28 cellular contexts compared by ENCODE assay signal in the genomic region with DNA sequence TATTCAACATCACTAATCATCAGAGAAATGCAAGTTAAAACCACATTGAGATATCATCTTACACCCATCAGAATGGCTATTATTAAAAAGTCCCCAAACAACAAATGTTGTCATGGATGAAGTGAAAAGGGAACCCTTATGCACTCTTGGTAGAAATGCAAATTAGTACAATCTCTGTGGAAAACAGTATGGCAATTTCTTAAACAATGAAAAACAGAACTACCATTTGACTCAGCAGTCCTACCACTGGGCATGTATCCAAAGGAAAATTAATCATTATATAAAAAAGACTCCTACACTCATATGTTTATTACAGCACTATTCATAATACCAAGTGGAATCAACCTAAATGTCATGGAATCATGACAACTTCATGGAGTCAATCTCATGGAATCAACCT.
DNase-seq lines count a peak whose midpoint lies in the region; ATAC-seq and TF ChIP-seq lines count a peak whose summit lies in the region.
"Had no signal": no experiment of that assay in that cellular context is flagged by ENCODE, and none has a peak within 500 bp of the region (broad histone marks: within the 10 kb centered on the region; RNA-seq: fewer than 3 reads in every experiment).

No MANE protein-coding gene starts in this region.

- no peak overlapping the region for H2AFZ ChIP-seq in GM23248
- no peak overlapping the region for H2AFZ ChIP-seq in IMR-90 (replicated peaks; ENCODE audit: low read length, poor library complexity)
- no peak overlapping the region for H2AFZ ChIP-seq in osteoblast (ENCODE audit: low read length)
- H2AFZ ChIP-seq: GM23338 had no signal

- H3K4me2 ChIP-seq in GM23248 (ENCODE audit: unreplicated experiment) (no peak overlapping the region), IMR-90 (ENCODE audit: low read depth, low read length) (no peak overlapping the region), osteoblast (ENCODE audit: insufficient read depth, low read length) (no peak overlapping the region)
- H3K4me2 ChIP-seq: A549, GM23338, KMS-11, smooth muscle cell had no signal

- no peak for ATAC-seq in IMR-90 (ENCODE audit: low read depth)
- ATAC-seq: A549; activated naive CD4-positive, alpha-beta T cell treated with anti-CD3 and anti-CD28 coated beads, Interleukin-2, amount 50 U/mL, for 72 hours; GM23338; pancreas had no signal

- TF ChIP-seq CTCF in IMR-90 (conservative IDR thresholded peaks at IDR 0.05; ENCODE audit: low read depth, low read length) (no peak), epithelial cell of esophagus (IDR thresholded peaks at IDR 0.05; ENCODE audit: insufficient read depth, low read depth, low read length, missing control alignments) (no peak), osteoblast (IDR thresholded peaks at IDR 0.05; ENCODE audit: extremely low read depth, low read depth, low read length) (no peak)

- no peaks in the 10 kb centered on the region for H3K27me3 ChIP-seq in GM23248 (replicated peaks; ENCODE audit: insufficient read depth)
- H3K27me3 ChIP-seq in IMR-90 (ENCODE audit: control insufficient read depth, insufficient read depth, low read length), result no peaks in the 10 kb centered on the region
- H3K27me3 ChIP-seq in osteoblast (ENCODE audit: insufficient read depth, low read length), result no peaks in the 10 kb centered on the region
- H3K27me3 ChIP-seq: pancreas, SJSA1, testis had no signal

- DNase-seq in GM23248 (peak; percentile 3), IMR-90 (peak; percentile 34), epithelial cell of esophagus (ENCODE audit: low read depth) (peak; percentile 36), iris pigment epithelial cell (ENCODE audit: low read depth) (peak; percentile 38), HuH-7 (ENCODE audit: low spot score) (no peak), substantia nigra (lab: John Stamatoyannopoulos, UW) (no peak), DMS53 treated with DMSO at 0.1 percent for 48 hours (lab: John Stamatoyannopoulos, UW; ENCODE audit: unreplicated experiment) (no peak), osteoblast (ENCODE audit: insufficient read length, low spot score, missing footprints) (no peak)
- DNase-seq: activated CD4-positive, alpha-beta T cell treated with anti-CD3 and anti-CD28 coated beads for 48 hours; CD4-positive, CD25-positive, alpha-beta regulatory T cell; DND-41; effector memory CD4-positive, alpha-beta T cell; erythroblast; hypothalamus; NCI-H1436 treated with DMSO at 0.1 percent for 48 hours; NCI-H2107; pancreas; stimulated activated naive CD4-positive, alpha-beta T cell treated with Interleukin-2 at 50 U/mL for 16 hours; T1000; testis had no signal

- intact Hi-C loops in IMR-90 (cut with micrococcal nuclease), result no loop called here

- H4K5ac ChIP-seq in IMR-90 (ENCODE audit: low read depth, low read length), result no peak overlapping the region

- H3K9me3 ChIP-seq in GM23248 (ENCODE audit: low read depth), result no peaks in the 10 kb centered on the region
- H3K9me3 ChIP-seq in IMR-90 (ENCODE audit: control insufficient read depth, insufficient read depth, low read length), result no peaks in the 10 kb centered on the region
- no peaks in the 10 kb centered on the region for H3K9me3 ChIP-seq in osteoblast (ENCODE audit: low read depth, low read length)
- H3K9me3 ChIP-seq: A549, pancreas, SJSA1, testis had no signal

- H3K4me3 ChIP-seq in GM23248 (no peak overlapping the region), IMR-90 (ENCODE audit: insufficient read depth, low read depth, low read length) (no peak overlapping the region), epithelial cell of esophagus (ENCODE audit: low read length) (no peak overlapping the region), osteoblast (ENCODE audit: insufficient read depth, low read length) (no peak overlapping the region)
- H3K4me3 ChIP-seq: A549, coronary artery, GM23338, pancreas, SJSA1, smooth muscle cell, testis had no signal

- in situ Hi-C loops in GM23248 (cut with MboI), result no loop called here
- in situ Hi-C loops in IMR-90 (cut with MboI; ENCODE audit: low sequenced_read_pairs), result no loop called here

- no peak overlapping the region for H3K56ac ChIP-seq in IMR-90 (ENCODE audit: extremely low read depth, insufficient read depth, low read length)

- H3K4me1 ChIP-seq in GM23248 (ENCODE audit: insufficient read depth) (no peaks in the 10 kb centered on the region), IMR-90 (ENCODE audit: control insufficient read depth, insufficient read depth, low read length) (no peaks in the 10 kb centered on the region), osteoblast (ENCODE audit: insufficient read depth, low read length) (no peaks in the 10 kb centered on the region)
- H3K4me1 ChIP-seq: A549, pancreas, SJSA1, testis had no signal

- dilution Hi-C loops in IMR-90 (cut with HindIII; ENCODE audit: low sequenced_read_pairs, unreplicated experiment), result no loop called here

- no TSS peak for BruUV-seq in IMR-90 (replicated peaks; lab: Mats Ljungman, UMichigan)

- H2AK9ac ChIP-seq in IMR-90 (replicated peaks; ENCODE audit: low read depth, low read length, poor library complexity), result no peak overlapping the region

- no peak for TF ChIP-seq RAD21 in IMR-90 (IDR thresholded peaks at IDR 0.05; ENCODE audit: low read length)

- H3K79me2 ChIP-seq in GM23248 (ENCODE audit: insufficient read depth), result no peaks in the 10 kb centered on the region
- no peaks in the 10 kb centered on the region for H3K79me2 ChIP-seq in osteoblast (ENCODE audit: insufficient read depth, low read length)

- H3K27ac ChIP-seq in GM23248, result no peak overlapping the region
- no peak overlapping the region for H3K27ac ChIP-seq in IMR-90 (ENCODE audit: insufficient read depth, low read length)
- no peak overlapping the region for H3K27ac ChIP-seq in substantia nigra (ENCODE audit: low read depth, low read length, poor library complexity, severe bottlenecking)
- no peak overlapping the region for H3K27ac ChIP-seq in osteoblast (ENCODE audit: low read depth, low read length)
- H3K27ac ChIP-seq: A549, coronary artery, HL-60, KMS-11, pancreas, SJSA1, testis had no signal

- no peak overlapping the region for H2BK120ac ChIP-seq in IMR-90 (ENCODE audit: low read depth, low read length)

- H4K91ac ChIP-seq in IMR-90 (ENCODE audit: insufficient read depth, low read depth, low read length), result no peak overlapping the region

- H2BK15ac ChIP-seq in IMR-90 (ENCODE audit: low read depth, low read length), result no peak overlapping the region

- H3K23ac ChIP-seq in IMR-90 (ENCODE audit: low read depth, low read length), result no peak overlapping the region

- H2BK5ac ChIP-seq in IMR-90 (ENCODE audit: low read depth, low read length, poor library complexity, severe bottlenecking), result no peak overlapping the region

- H3K9me1 ChIP-seq in IMR-90 (ENCODE audit: insufficient read depth, low read length), result no peaks in the 10 kb centered on the region

- no peak overlapping the region for H3K14ac ChIP-seq in IMR-90 (replicated peaks; ENCODE audit: low read depth, low read length)

- H3K36me3 ChIP-seq in GM23248 (ENCODE audit: low read depth) (no peaks in the 10 kb centered on the region), IMR-90 (ENCODE audit: control insufficient read depth, insufficient read depth, low read length) (no peaks in the 10 kb centered on the region), osteoblast (ENCODE audit: insufficient read depth, low read length) (no peaks in the 10 kb centered on the region)
- H3K36me3 ChIP-seq: pancreas, SJSA1 had no signal

- H3F3A ChIP-seq in GM23248 (ENCODE audit: insufficient read depth), result no peaks in the 10 kb centered on the region

- no peak overlapping the region for H2AK5ac ChIP-seq in IMR-90 (ENCODE audit: low read depth, low read length)

- TF ChIP-seq POLR2A in IMR-90 (IDR thresholded peaks at IDR 0.05; ENCODE audit: low read depth, low read length), result no peak

- H4K20me1 ChIP-seq in GM23248 (ENCODE audit: insufficient read depth) (no peaks in the 10 kb centered on the region), IMR-90 (ENCODE audit: insufficient read depth, low read length) (no peaks in the 10 kb centered on the region), osteoblast (ENCODE audit: insufficient read depth, low read length) (no peaks in the 10 kb centered on the region)

- POLR2A ChIA-PET in IMR-90 (lab: Charles Lee; ENCODE audit: unreplicated experiment), result no interaction called here

- H3K79me1 ChIP-seq in IMR-90 (ENCODE audit: low read depth in 1 of 2, low read length in 2 of 2), result no peaks in the 10 kb centered on the region

- H3K9ac ChIP-seq in GM23248 (no peak overlapping the region), IMR-90 (ENCODE audit: low read depth, low read length) (no peak overlapping the region)
- H3K9ac ChIP-seq: KMS-11 had no signal

- H2BK20ac ChIP-seq in IMR-90 (ENCODE audit: low read depth, low read length), result no peak overlapping the region

- no peak overlapping the region for H4K8ac ChIP-seq in IMR-90 (ENCODE audit: low read depth in 2 of 2, low read length in 2 of 2)

- H3K18ac ChIP-seq in IMR-90 (ENCODE audit: low read depth, low read length), result no peak overlapping the region

- CTCF ChIA-PET in IMR-90 (lab: Yijun Ruan, JAX), result interaction anchor here (0.6 kb wide), 1 partner anchor 853 kb away, joined by 3 read pairs; no protein-coding TSS in a partner anchor

- H3K9me2 ChIP-seq in GM23248 (ENCODE audit: insufficient read depth), result no peaks in the 10 kb centered on the region

- no peak overlapping the region for H3K4ac ChIP-seq in IMR-90 (ENCODE audit: low read depth, low read length)

TF ChIP-seq in IMR-90, 13 proteins besides CTCF, POLR2A, EP300 and RAD21 (continues in another document):
- TF ChIP-seq FOS (IDR thresholded peaks at IDR 0.05; ENCODE audit: low read depth, low read length) (no peak), CHD1 (IDR thresholded peaks at IDR 0.05; ENCODE audit: low read depth, low read length) (no peak), CEBPB (IDR thresholded peaks at IDR 0.05; ENCODE audit: low read depth, low read length) (no peak), MXI1 (IDR thresholded peaks at IDR 0.05; ENCODE audit: borderline replicate concordance, low read depth, low read length) (no peak), RCOR1 (IDR thresholded peaks at IDR 0.05; ENCODE audit: insufficient replicate concordance, low read length) (no peak), MAFK (IDR thresholded peaks at IDR 0.05; ENCODE audit: low read depth, low read length) (no peak), NFE2L2 (IDR thresholded peaks at IDR 0.05; ENCODE audit: low read depth, low read length) (no peak)
- TF ChIP-seq, protein P1, sequence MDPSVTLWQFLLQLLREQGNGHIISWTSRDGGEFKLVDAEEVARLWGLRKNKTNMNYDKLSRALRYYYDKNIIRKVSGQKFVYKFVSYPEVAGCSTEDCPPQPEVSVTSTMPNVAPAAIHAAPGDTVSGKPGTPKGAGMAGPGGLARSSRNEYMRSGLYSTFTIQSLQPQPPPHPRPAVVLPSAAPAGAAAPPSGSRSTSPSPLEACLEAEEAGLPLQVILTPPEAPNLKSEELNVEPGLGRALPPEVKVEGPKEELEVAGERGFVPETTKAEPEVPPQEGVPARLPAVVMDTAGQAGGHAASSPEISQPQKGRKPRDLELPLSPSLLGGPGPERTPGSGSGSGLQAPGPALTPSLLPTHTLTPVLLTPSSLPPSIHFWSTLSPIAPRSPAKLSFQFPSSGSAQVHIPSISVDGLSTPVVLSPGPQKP (IDR thresholded peaks at IDR 0.05; ENCODE audit: borderline replicate concordance, low read depth, low read length), result no peak

Comparison
In these comparisons a context has a peak if more than half of its experiments do, and no peak if none do; other contexts are left out.
1. DNase-seq: peak in GM23248 (single experiment), IMR-90 (single experiment), epithelial cell of esophagus (single experiment) and iris pigment epithelial cell (single experiment); none in HuH-7 (single experiment), substantia nigra (0 of 49), DMS53 treated with DMSO at 0.1 percent for 48 hours (single experiment) and osteoblast (single experiment).